Comparison of ENCODE assay signal across 8 cellular contexts in genomic region chr15:47812436-47813109, GRCh38.
A peak's percentile ranks its signal among the peaks of the same experiment; 100 is the strongest.
DNase-seq lines count a peak whose midpoint lies in the region; ATAC-seq and TF ChIP-seq lines count a peak whose summit lies in the region.

No MANE protein-coding gene starts in this region.

- H2BK5ac ChIP-seq in neuronal stem cell (ENCODE audit: low read length), result no peak overlapping the region

- no peak overlapping the region for H3K18ac ChIP-seq in neuronal stem cell (ENCODE audit: low read length)

- H2AK5ac ChIP-seq in neuronal stem cell (ENCODE audit: low read depth, low read length), result no peak overlapping the region

- intact Hi-C loops in transverse colon (cut with DNase I; ENCODE audit: low total_unique reads) (no loop called here), CD14-positive monocyte (cut with micrococcal nuclease) (no loop called here)

- H3K4me3 ChIP-seq in RWPE2 (ENCODE audit: severe bottlenecking) (no peak overlapping the region), neuronal stem cell (ENCODE audit: low read length in 2 of 2) (no peak overlapping the region), gastroesophageal sphincter (no peak overlapping the region), transverse colon (no peak overlapping the region)
- H3K4me3 ChIP-seq in CD8-positive, alpha-beta memory T cell (ENCODE audit: low read length), result no peak overlapping the region

- H4K91ac ChIP-seq in neuronal stem cell (ENCODE audit: low read depth, low read length, poor library complexity), result no peak overlapping the region

- no peak overlapping the region for H2BK12ac ChIP-seq in neuronal stem cell (ENCODE audit: low read length)

- no peaks in the 10 kb centered on the region for H3K79me1 ChIP-seq in neuronal stem cell (ENCODE audit: low read depth, low read length)

- DNase-seq in RWPE2 (ENCODE audit: low spot score) (peak; percentile 88), neuronal stem cell (ENCODE audit: low spot score) (no peak), transverse colon (no peak), CD14-positive monocyte (ENCODE audit: low spot score) (no peak)
- no peak for DNase-seq in CD8-positive, alpha-beta memory T cell

- no peak overlapping the region for H3K4me2 ChIP-seq in neuronal stem cell (ENCODE audit: insufficient read depth, low read length, poor library complexity, severe bottlenecking)

- no peaks in the 10 kb centered on the region for H3K9me3 ChIP-seq in RWPE2 (ENCODE audit: severe bottlenecking)
- no peaks in the 10 kb centered on the region for H3K9me3 ChIP-seq in neuronal stem cell (replicated peaks in 1 of 2; ENCODE audit: control insufficient read depth in 2 of 2, insufficient read depth in 1 of 2, low read depth in 1 of 2, low read length in 2 of 2)
- no peaks in the 10 kb centered on the region for H3K9me3 ChIP-seq in gastroesophageal sphincter
- H3K9me3 ChIP-seq in transverse colon, result no peaks in the 10 kb centered on the region
- no peaks in the 10 kb centered on the region for H3K9me3 ChIP-seq in CD8-positive, alpha-beta memory T cell (ENCODE audit: low read length)

- no peak overlapping the region for H3K14ac ChIP-seq in neuronal stem cell (ENCODE audit: low read length)

- H3K27ac ChIP-seq in RWPE2 (ENCODE audit: poor library complexity, severe bottlenecking), result peak overlapping the region; percentile 89
- H3K27ac ChIP-seq in neuronal stem cell (replicated peaks; ENCODE audit: low read length), result no peak overlapping the region
- no peak overlapping the region for H3K27ac ChIP-seq in gastroesophageal sphincter
- no peak overlapping the region for H3K27ac ChIP-seq in transverse colon
- no peak overlapping the region for H3K27ac ChIP-seq in CD8-positive, alpha-beta memory T cell (ENCODE audit: low read depth, low read length)

- H3K9me3 Mint-ChIP-seq in CD8-positive, alpha-beta memory T cell, result no peaks in the 10 kb centered on the region
- H3K9me3 Mint-ChIP-seq in CD14-positive monocyte, result peaks cover 0 to 2% (median 0%) of the 10 kb centered on the region in 7 donors

- TF ChIP-seq EP300 in gastroesophageal sphincter (IDR thresholded peaks at IDR 0.05) (no peak), transverse colon (IDR thresholded peaks at IDR 0.05; ENCODE audit: low read depth) (no peak)

- H3K4me1 Mint-ChIP-seq in CD8-positive, alpha-beta memory T cell, result peaks cover 0 to 8% (median 3%) of the 10 kb centered on the region in 3 donors
- no peaks in the 10 kb centered on the region for H3K4me1 Mint-ChIP-seq in CD14-positive monocyte

- no peak overlapping the region for H3K9ac ChIP-seq in neuronal stem cell (ENCODE audit: low read depth, low read length, poor library complexity)

- TF ChIP-seq POLR2A in gastroesophageal sphincter (IDR thresholded peaks at IDR 0.05), result no peak
- no peak for TF ChIP-seq POLR2A in transverse colon (IDR thresholded peaks at IDR 0.05)

- H3K36me3 Mint-ChIP-seq in CD8-positive, alpha-beta memory T cell, result no peaks in the 10 kb centered on the region
- H3K36me3 Mint-ChIP-seq in CD14-positive monocyte, result no peaks in the 10 kb centered on the region

- no peak for TF ChIP-seq CTCF in RWPE2 (IDR thresholded peaks at IDR 0.05; ENCODE audit: poor library complexity, severe bottlenecking)
- TF ChIP-seq CTCF in gastroesophageal sphincter (IDR thresholded peaks at IDR 0.05), result no peak
- TF ChIP-seq CTCF in transverse colon (IDR thresholded peaks at IDR 0.05), result no peak
- no peak for TF ChIP-seq CTCF in CD14-positive monocyte (IDR thresholded peaks at IDR 0.05)

- no peak overlapping the region for H4K8ac ChIP-seq in neuronal stem cell (ENCODE audit: low read depth, low read length)

- ATAC-seq in GM18907 (IDR thresholded peaks at IDR 0.05; ENCODE audit: unreplicated experiment) (peak; percentile 78), HG02885 (IDR thresholded peaks at IDR 0.05; ENCODE audit: poor library complexity, unreplicated experiment) (peak; percentile 74), RWPE2 (ENCODE audit: low read depth) (peak; percentile 94), gastroesophageal sphincter (no peak)

- H2BK120ac ChIP-seq in neuronal stem cell (ENCODE audit: low read depth, low read length), result peak overlapping the region; percentile 84

- CTCF ChIA-PET in CD8-positive, alpha-beta memory T cell (lab: Charles Lee), result no interaction called here

- H3K4me1 ChIP-seq in RWPE2 (ENCODE audit: insufficient read depth, poor library complexity, severe bottlenecking) (peaks cover 23% of the 10 kb centered on the region), neuronal stem cell (ENCODE audit: control insufficient read depth in 2 of 2, insufficient read depth in 1 of 2, low read depth in 1 of 2, low read length in 2 of 2) (peaks cover 0 to 1% of the 10 kb centered on the region in 2 donors), gastroesophageal sphincter (no peaks in the 10 kb centered on the region), transverse colon (no peaks in the 10 kb centered on the region)
- no peaks in the 10 kb centered on the region for H3K4me1 ChIP-seq in CD8-positive, alpha-beta memory T cell (ENCODE audit: insufficient read depth, low read length)

- no CpG with 5 or more reads among the region's 5 CpGs for WGBS in neuronal stem cell (ENCODE audit: extremely low coverage in 2 of 2, insufficient read length in 2 of 2, insufficient replicate concordance in 1 of 2), 2 donors
- WGBS in gastroesophageal sphincter (ENCODE audit: low coverage in 1 of 2), 2 donors, result 89 to 91% methylated on average over 2 to 4 of the region's 5 CpGs
- 77 to 86% methylated on average over 4 to 5 of the region's 5 CpGs for WGBS in transverse colon (ENCODE audit: low coverage in 1 of 2), 2 donors

- H2BK15ac ChIP-seq in neuronal stem cell (ENCODE audit: low read length), result no peak overlapping the region

- no peaks in the 10 kb centered on the region for H3K27me3 Mint-ChIP-seq in CD8-positive, alpha-beta memory T cell
- H3K27me3 Mint-ChIP-seq in CD14-positive monocyte (ENCODE audit: low read depth in 3 of 3), result peaks cover 0 to 3% (median 0%) of the 10 kb centered on the region in 3 donors

- no peak overlapping the region for H3K27ac Mint-ChIP-seq in CD8-positive, alpha-beta memory T cell
- no peak overlapping the region for H3K27ac Mint-ChIP-seq in CD14-positive monocyte

- H3K23ac ChIP-seq in neuronal stem cell (ENCODE audit: low read depth, low read length, poor library complexity), result no peak overlapping the region

- H3K4me3 Mint-ChIP-seq in CD8-positive, alpha-beta memory T cell, result no peak overlapping the region
- H3K4me3 Mint-ChIP-seq in CD14-positive monocyte, result no peak overlapping the region

- no peaks in the 10 kb centered on the region for H3K36me3 ChIP-seq in RWPE2 (ENCODE audit: low read depth)
- no peaks in the 10 kb centered on the region for H3K36me3 ChIP-seq in neuronal stem cell (replicated peaks in 1 of 2; ENCODE audit: control insufficient read depth in 2 of 2, insufficient read depth in 2 of 2, low read length in 2 of 2)
- H3K36me3 ChIP-seq in gastroesophageal sphincter, result no peaks in the 10 kb centered on the region
- H3K36me3 ChIP-seq in transverse colon, result no peaks in the 10 kb centered on the region
- H3K36me3 ChIP-seq in CD8-positive, alpha-beta memory T cell (ENCODE audit: insufficient read depth, low read length), result no peaks in the 10 kb centered on the region

- H3K27me3 ChIP-seq in RWPE2 (ENCODE audit: insufficient read depth, poor library complexity, severe bottlenecking) (no peaks in the 10 kb centered on the region), neuronal stem cell (ENCODE audit: control insufficient read depth in 3 of 3, insufficient read depth in 3 of 3, low read depth in 1 of 3, low read length in 3 of 3) (no peaks in the 10 kb centered on the region), gastroesophageal sphincter (no peaks in the 10 kb centered on the region), transverse colon (no peaks in the 10 kb centered on the region)
- H3K27me3 ChIP-seq in CD8-positive, alpha-beta memory T cell (ENCODE audit: insufficient read depth, low read length, poor library complexity, severe bottlenecking), result no peaks in the 10 kb centered on the region

- no peak overlapping the region for H2AFZ ChIP-seq in neuronal stem cell (ENCODE audit: low read length)

- in situ Hi-C loops in transverse colon (cut with MboI; ENCODE audit: low pct_ligation_motif_present in 1 of 4, low pct_unique_long_range_greater_than_20kb in 1 of 4, low sequenced_read_pairs in 3 of 4), result no loop called here

- POLR2A ChIA-PET in CD8-positive, alpha-beta memory T cell (lab: Charles Lee), result no interaction called here

- no peak overlapping the region for H3K4ac ChIP-seq in neuronal stem cell (ENCODE audit: low read length)
